1 cellular context compared by ENCODE assay signal in the genomic region with DNA sequence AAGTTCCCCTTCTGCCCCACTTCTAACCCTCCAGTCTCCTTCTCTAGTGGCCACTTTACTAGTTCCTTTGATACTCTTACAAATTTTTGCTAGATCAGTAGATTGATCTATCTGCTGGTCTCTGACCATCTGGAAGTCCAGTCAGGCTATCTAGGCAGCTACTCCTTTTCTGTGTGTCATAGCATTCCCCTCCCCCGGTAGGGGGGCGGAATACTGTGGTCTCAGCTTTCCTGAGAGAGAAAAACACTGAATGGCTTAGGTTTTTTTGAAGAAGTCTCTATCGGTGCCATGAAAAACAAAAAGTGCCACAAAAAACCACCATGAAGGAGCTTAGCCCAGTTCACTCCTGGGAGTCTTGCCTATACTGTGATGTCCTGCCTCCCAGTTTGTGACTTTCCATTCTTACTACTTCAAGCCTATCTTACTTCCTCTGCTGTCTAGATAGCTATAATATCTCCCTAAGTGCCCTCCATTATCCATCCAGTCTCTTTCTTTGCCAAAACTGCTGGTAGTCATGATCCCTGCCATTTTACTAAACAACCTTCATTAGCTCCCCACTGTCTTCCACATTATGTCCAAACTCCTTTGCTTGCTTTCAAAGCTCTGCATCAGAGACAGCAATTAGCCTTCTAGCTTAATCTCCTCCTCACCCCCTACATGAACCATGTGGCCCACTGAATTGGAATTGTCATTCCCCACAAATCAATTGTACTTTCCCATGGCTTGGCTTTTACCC.
TF ChIP-seq lines count a peak whose summit lies in the region.

No MANE protein-coding gene starts in this region.

TF ChIP-seq in IMR-90, 13 proteins besides CTCF, POLR2A, EP300 and RAD21:
- no peak for TF ChIP-seq CHD1 (IDR thresholded peaks at IDR 0.05; ENCODE audit: low read depth, low read length)
- TF ChIP-seq FOS (IDR thresholded peaks at IDR 0.05; ENCODE audit: low read depth, low read length) = no peak
- TF ChIP-seq, protein P1, sequence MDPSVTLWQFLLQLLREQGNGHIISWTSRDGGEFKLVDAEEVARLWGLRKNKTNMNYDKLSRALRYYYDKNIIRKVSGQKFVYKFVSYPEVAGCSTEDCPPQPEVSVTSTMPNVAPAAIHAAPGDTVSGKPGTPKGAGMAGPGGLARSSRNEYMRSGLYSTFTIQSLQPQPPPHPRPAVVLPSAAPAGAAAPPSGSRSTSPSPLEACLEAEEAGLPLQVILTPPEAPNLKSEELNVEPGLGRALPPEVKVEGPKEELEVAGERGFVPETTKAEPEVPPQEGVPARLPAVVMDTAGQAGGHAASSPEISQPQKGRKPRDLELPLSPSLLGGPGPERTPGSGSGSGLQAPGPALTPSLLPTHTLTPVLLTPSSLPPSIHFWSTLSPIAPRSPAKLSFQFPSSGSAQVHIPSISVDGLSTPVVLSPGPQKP (IDR thresholded peaks at IDR 0.05; ENCODE audit: borderline replicate concordance, low read depth, low read length) = no peak
- TF ChIP-seq CEBPB (IDR thresholded peaks at IDR 0.05; ENCODE audit: low read depth, low read length) = no peak
- no peak for TF ChIP-seq MAFK (IDR thresholded peaks at IDR 0.05; ENCODE audit: low read depth, low read length)
- no peak for TF ChIP-seq SMC3 (IDR thresholded peaks at IDR 0.05; ENCODE audit: low read depth, low read length)
- no peak for TF ChIP-seq NFE2L2 (IDR thresholded peaks at IDR 0.05; ENCODE audit: low read depth, low read length)
- TF ChIP-seq MXI1 (IDR thresholded peaks at IDR 0.05; ENCODE audit: borderline replicate concordance, low read depth, low read length) = no peak
- TF ChIP-seq BHLHE40 (IDR thresholded peaks at IDR 0.05; ENCODE audit: low read depth, low read length) = no peak
- TF ChIP-seq MAZ (IDR thresholded peaks at IDR 0.05; ENCODE audit: borderline replicate concordance, low read depth, low read length) = no peak
- no peak for TF ChIP-seq RFX5 (IDR thresholded peaks at IDR 0.05; ENCODE audit: low read depth, low read length)
- TF ChIP-seq, protein P2, sequence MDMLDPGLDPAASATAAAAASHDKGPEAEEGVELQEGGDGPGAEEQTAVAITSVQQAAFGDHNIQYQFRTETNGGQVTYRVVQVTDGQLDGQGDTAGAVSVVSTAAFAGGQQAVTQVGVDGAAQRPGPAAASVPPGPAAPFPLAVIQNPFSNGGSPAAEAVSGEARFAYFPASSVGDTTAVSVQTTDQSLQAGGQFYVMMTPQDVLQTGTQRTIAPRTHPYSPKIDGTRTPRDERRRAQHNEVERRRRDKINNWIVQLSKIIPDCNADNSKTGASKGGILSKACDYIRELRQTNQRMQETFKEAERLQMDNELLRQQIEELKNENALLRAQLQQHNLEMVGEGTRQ (IDR thresholded peaks at IDR 0.05; ENCODE audit: low read depth, low read length) = no peak
- no peak for TF ChIP-seq RCOR1 (IDR thresholded peaks at IDR 0.05; ENCODE audit: insufficient replicate concordance, low read length)
